16 cellular contexts compared by ENCODE assay signal in genomic region chr17:1727258-1727789, GRCh38. TPM values are rescaled to one million over a fixed set of nuclear protein-coding genes. Genes with fewer than 3 reads are reported as not detected.
"Had no signal": no experiment of that assay in that cellular context is flagged by ENCODE, and none has a peak within 500 bp of the region (broad histone marks: within the 10 kb centered on the region; RNA-seq: fewer than 3 reads in every experiment).

No MANE protein-coding gene starts in this region.

- H3K4me3 Mint-ChIP-seq: activated CD4-positive, alpha-beta memory T cell treated with anti-CD3 and anti-CD28 coated beads, Interleukin-2, amount 10 ng/mL, durations not matched to agents 7 days and 5 days; activated CD8-positive, alpha-beta memory T cell treated with anti-CD3 and anti-CD28 coated beads, Interleukin-2, amount 10 ng/mL, durations not matched to agents 7 days and 5 days; activated naive CD8-positive, alpha-beta T cell treated with anti-CD3 and anti-CD28 coated beads, Interleukin-2, amount 10 ng/mL, durations not matched to agents 7 days and 5 days; brain had no signal

- DNase-seq: activated B cell treated with CpG ODN at 0.5 μM for 24 hours; activated CD4-positive, alpha-beta memory T cell treated with anti-CD3 and anti-CD28 coated beads, Interleukin-2, amount 10 ng/mL, durations not matched to agents 7 days and 5 days; activated CD4-positive, alpha-beta T cell treated with anti-CD3 and anti-CD28 coated beads for 48 hours; activated CD8-positive, alpha-beta memory T cell treated with anti-CD3 and anti-CD28 coated beads, Interleukin-2, amount 10 ng/mL, durations not matched to agents 7 days and 5 days; activated naive CD8-positive, alpha-beta T cell treated with anti-CD3 and anti-CD28 coated beads, Interleukin-2, amount 10 ng/mL, durations not matched to agents 7 days and 5 days; caudate nucleus; foreskin melanocyte; kidney glomerular epithelial cell; retina; stimulated activated CD4-positive, alpha-beta T cell treated with anti-CD3 and anti-CD28 coated beads, Interleukin-2, amount 100 ng/mL, for 24 hours; stimulated activated naive CD8-positive, alpha-beta T cell treated with anti-CD3 and anti-CD28 coated beads, Interleukin-15, Interleukin-2, amounts not matched to agents 100 U/mL and 50 U/mL, for 24 hours; substantia nigra; transverse colon had no signal

- H3K27me3 ChIP-seq: transverse colon, vagina had no signal

- H3K4me3 ChIP-seq: transverse colon, vagina had no signal

- ATAC-seq: activated CD8-positive, alpha-beta memory T cell treated with anti-CD3 and anti-CD28 coated beads, Interleukin-2, amount 10 ng/mL, durations not matched to agents 7 days and 5 days; stimulated activated naive CD8-positive, alpha-beta T cell treated with anti-CD3 and anti-CD28 coated beads, Interleukin-15, Interleukin-2, amounts not matched to agents 100 U/mL and 50 U/mL, for 24 hours had no signal

- H3K27ac ChIP-seq: transverse colon had no signal

- H3K9me3 Mint-ChIP-seq: activated B cell treated with CpG ODN at 0.5 μM for 24 hours; activated CD4-positive, alpha-beta memory T cell treated with anti-CD3 and anti-CD28 coated beads, Interleukin-2, amount 10 ng/mL, durations not matched to agents 7 days and 5 days; activated naive CD8-positive, alpha-beta T cell treated with anti-CD3 and anti-CD28 coated beads, Interleukin-2, amount 10 ng/mL, durations not matched to agents 7 days and 5 days; brain; nephron had no signal

- H3K36me3 Mint-ChIP-seq: brain had no signal

- H3K27ac Mint-ChIP-seq: activated CD4-positive, alpha-beta memory T cell treated with anti-CD3 and anti-CD28 coated beads, Interleukin-2, amount 10 ng/mL, durations not matched to agents 7 days and 5 days; activated CD8-positive, alpha-beta memory T cell treated with anti-CD3 and anti-CD28 coated beads, Interleukin-2, amount 10 ng/mL, durations not matched to agents 7 days and 5 days; activated naive CD8-positive, alpha-beta T cell treated with anti-CD3 and anti-CD28 coated beads, Interleukin-2, amount 10 ng/mL, durations not matched to agents 7 days and 5 days; brain had no signal

- H3K27me3 Mint-ChIP-seq: activated B cell treated with CpG ODN at 0.5 μM for 24 hours; activated CD4-positive, alpha-beta memory T cell treated with anti-CD3 and anti-CD28 coated beads, Interleukin-2, amount 10 ng/mL, durations not matched to agents 7 days and 5 days; activated CD8-positive, alpha-beta memory T cell treated with anti-CD3 and anti-CD28 coated beads, Interleukin-2, amount 10 ng/mL, durations not matched to agents 7 days and 5 days; activated naive CD8-positive, alpha-beta T cell treated with anti-CD3 and anti-CD28 coated beads, Interleukin-2, amount 10 ng/mL, durations not matched to agents 7 days and 5 days; brain had no signal

- H3K9me3 ChIP-seq: transverse colon, vagina had no signal

- H3K36me3 ChIP-seq: transverse colon had no signal

RNA-seq across cellular contexts. Expression of gene SERPINF1, which starts 34.5 kb away (rescaled TPM):
- total RNA-seq: activated CD4-positive, alpha-beta memory T cell treated with anti-CD3 and anti-CD28 coated beads, Interleukin-2, amount 10 ng/mL, durations not matched to agents 7 days and 5 days had no signal
